ENCODE assay signal across 33 cellular contexts in the genomic region with DNA sequence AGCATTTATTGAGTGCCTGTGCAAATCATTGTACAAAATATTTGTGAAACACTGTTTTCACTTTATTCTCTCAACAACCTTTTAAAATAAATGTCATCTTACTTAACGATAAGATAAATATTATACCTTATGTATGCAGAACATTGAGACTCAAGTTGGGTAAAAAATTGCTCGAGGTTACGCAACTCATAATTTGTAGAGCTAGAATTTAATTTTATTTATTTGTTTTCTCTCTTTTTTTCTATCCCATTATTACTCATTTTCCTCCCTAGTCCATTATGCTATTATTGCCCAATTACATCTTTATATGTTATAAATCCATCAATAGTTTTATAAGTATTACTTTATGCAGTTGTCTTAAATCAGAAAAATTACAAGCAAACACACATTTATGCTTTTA.
"Had no signal": no experiment of that assay in that cellular context is flagged by ENCODE, and none has a peak within 500 bp of the region (broad histone marks: within the 10 kb centered on the region; RNA-seq: fewer than 3 reads in every experiment).

No MANE protein-coding gene starts in this region.

- H3K4me3 ChIP-seq: ascending aorta, cardiac muscle cell, PC-9 had no signal

- H3K4me3 Mint-ChIP-seq: activated B cell treated with CpG ODN at 0.5 μM for 24 hours; activated CD4-positive, alpha-beta memory T cell treated with anti-CD3 and anti-CD28 coated beads for 36 hours; activated naive CD4-positive, alpha-beta T cell treated with anti-CD3 and anti-CD28 coated beads, Interleukin-2, amount 50 U/mL, for 24 hours; activated naive CD8-positive, alpha-beta T cell treated with anti-CD3 and anti-CD28 coated beads, Interleukin-2, amount 10 ng/mL, durations not matched to agents 7 days and 5 days had no signal

- H3K27me3 Mint-ChIP-seq: activated naive CD4-positive, alpha-beta T cell treated with anti-CD3 and anti-CD28 coated beads, Interleukin-2, amount 50 U/mL, for 24 hours had no signal

- DNase-seq: activated B cell treated with CpG ODN at 0.5 μM for 24 hours; activated CD4-positive, alpha-beta memory T cell treated with anti-CD3 and anti-CD28 coated beads for 36 hours; activated CD4-positive, alpha-beta T cell treated with anti-CD3 and anti-CD28 coated beads for 4 hours; activated CD4-positive, alpha-beta T cell treated with anti-CD3 and anti-CD28 coated beads, Interleukin-2, amount 50 U/mL, for 1 hour; activated CD4-positive, CD25-positive, alpha-beta regulatory T cell treated with anti-CD3 and anti-CD28 coated beads, Interleukin-2, amount 50 U/mL, for 72 hours; activated CD8-positive, alpha-beta memory T cell treated with anti-CD3 and anti-CD28 coated beads, Interleukin-2, amount 50 U/mL, for 4 hours; activated gamma-delta T cell; activated naive CD4-positive, alpha-beta T cell treated with Interleukin-2 at 50 U/mL for 16 hours; activated naive CD8-positive, alpha-beta T cell treated with anti-CD3 and anti-CD28 coated beads, Interleukin-2, amount 10 ng/mL, durations not matched to agents 7 days and 5 days; activated T-cell treated with anti-CD3 and anti-CD28 coated beads for 4 hours; amygdala; Karpas-422; NCI-H1048; NCI-H1105 treated with DMSO at 0.1 percent for 48 hours; NCI-H1436; NCI-H1694; NCI-H1930; NCI-H2081 treated with DMSO at 0.1 percent for 48 hours; NCI-H345; NCI-H524 treated with DMSO at 0.1 percent for 48 hours; NK-92 treated with Interleukin-12 subunit alpha and Interleukin-12 subunit beta, amount 100 ng/mL, for 24 hours; PC-9; Right ventricle myocardium superior; SW 1271; T-helper 1 cell; T-helper 2 cell; T-helper 9 cell had no signal

- H3K4me2 ChIP-seq: PC-9 had no signal

- H3K9me3 ChIP-seq: ascending aorta had no signal

- H3K4me1 ChIP-seq: ascending aorta had no signal

- H3K36me3 ChIP-seq: ascending aorta, cardiac muscle cell had no signal

- H3K27ac ChIP-seq: ascending aorta, cardiac muscle cell, PC-9, VCaP had no signal

- H3K36me3 Mint-ChIP-seq: activated CD4-positive, alpha-beta memory T cell treated with anti-CD3 and anti-CD28 coated beads for 36 hours; activated naive CD4-positive, alpha-beta T cell treated with anti-CD3 and anti-CD28 coated beads, Interleukin-2, amount 50 U/mL, for 24 hours; activated naive CD8-positive, alpha-beta T cell treated with anti-CD3 and anti-CD28 coated beads, Interleukin-2, amount 10 ng/mL, durations not matched to agents 7 days and 5 days had no signal

- H2AFZ ChIP-seq: PC-9 had no signal

- H3K27ac Mint-ChIP-seq: activated B cell treated with CpG ODN at 0.5 μM for 24 hours; activated CD4-positive, alpha-beta memory T cell treated with anti-CD3 and anti-CD28 coated beads for 36 hours; activated naive CD8-positive, alpha-beta T cell treated with anti-CD3 and anti-CD28 coated beads, Interleukin-2, amount 10 ng/mL, durations not matched to agents 7 days and 5 days; activated T-helper 2 cell treated with anti-CD3 and anti-CD28 coated beads, Interferon-gamma antibody, Interleukin-2, Interleukin-4, amounts not matched to agents 10 μg/mL and 5 μg/mL and 100 μg/mL, durations not matched to agents 14 hours and 24 hours and 36 hours had no signal

- H3K27me3 ChIP-seq: ascending aorta, cardiac muscle cell had no signal

- H3K9me3 Mint-ChIP-seq: activated B cell treated with CpG ODN at 0.5 μM for 24 hours; activated CD4-positive, alpha-beta memory T cell treated with anti-CD3 and anti-CD28 coated beads for 36 hours; activated naive CD4-positive, alpha-beta T cell treated with anti-CD3 and anti-CD28 coated beads, Interleukin-2, amount 50 U/mL, for 24 hours; activated naive CD8-positive, alpha-beta T cell treated with anti-CD3 and anti-CD28 coated beads, Interleukin-2, amount 10 ng/mL, durations not matched to agents 7 days and 5 days; activated T-cell treated with anti-CD3 and anti-CD28 coated beads, Interleukin-2, amount 50 U/mL, for 72 hours; activated T-helper 2 cell treated with anti-CD3 and anti-CD28 coated beads, Interferon-gamma antibody, Interleukin-2, Interleukin-4, amounts not matched to agents 10 μg/mL and 5 μg/mL and 100 μg/mL, durations not matched to agents 14 hours and 24 hours and 36 hours had no signal
